In genomic region chr1:5331101-5331500, GRCh38 we compare ENCODE assay signal across 22 cellular contexts.
"Had no signal": no experiment of that assay in that cellular context is flagged by ENCODE, and none has a peak within 500 bp of the region (broad histone marks: within the 10 kb centered on the region; RNA-seq: fewer than 3 reads in every experiment).

No MANE protein-coding gene starts in this region.

- H3K27me3 ChIP-seq: right lobe of liver, tibial artery, upper lobe of right lung had no signal

- H3K27ac ChIP-seq: esophagus squamous epithelium, gastroesophageal sphincter, left ventricle myocardium inferior, lower lobe of right lung, parathyroid adenoma, psoas muscle, right lobe of liver, tibial artery, upper lobe of right lung had no signal

- H3K4me3 ChIP-seq: esophagus squamous epithelium, gastroesophageal sphincter, left ventricle myocardium inferior, lower lobe of right lung, psoas muscle, right lobe of liver, tibial artery, upper lobe of right lung had no signal

- H3K4me1 ChIP-seq: esophagus squamous epithelium, gastroesophageal sphincter, left ventricle myocardium inferior, lower lobe of right lung, parathyroid adenoma, psoas muscle, right lobe of liver, tibial artery, upper lobe of right lung had no signal

- H3K27ac Mint-ChIP-seq: dendritic cell treated with granulocyte-macrophage colony-stimulating factor and Interleukin-4, amounts not matched to agents 40 ng/mL and 50 ng/mL, for 4 days; memory B cell; naive B cell; stimulated activated memory B cell treated with anti-CD40 and anti-IgM and Interleukin-4, amounts not matched to agents 10 μg/mL and 1 μg/mL and 100 μg/mL, for 72 hours; stimulated activated naive CD8-positive, alpha-beta T cell treated with anti-CD3 and anti-CD28 coated beads, Interleukin-15, Interleukin-2, amounts not matched to agents 100 ng/mL and 50 ng/mL, for 24 hours had no signal

- H3K36me3 ChIP-seq: esophagus squamous epithelium, gastroesophageal sphincter, left ventricle myocardium inferior, lower lobe of right lung, right lobe of liver, tibial artery, upper lobe of right lung had no signal

- H3K9me3 ChIP-seq: psoas muscle, right lobe of liver, tibial artery had no signal

- H3K4me1 Mint-ChIP-seq: memory B cell; naive B cell; neural crest cell; stimulated activated memory B cell treated with anti-CD40 and anti-IgM and Interleukin-4, amounts not matched to agents 10 μg/mL and 1 μg/mL and 100 μg/mL, for 72 hours had no signal

- H3K36me3 Mint-ChIP-seq: immature natural killer cell; memory B cell; stimulated activated memory B cell treated with anti-CD40 and anti-IgM and Interleukin-4, amounts not matched to agents 10 μg/mL and 1 μg/mL and 100 μg/mL, for 72 hours had no signal

- H3K4me3 Mint-ChIP-seq: dendritic cell treated with granulocyte-macrophage colony-stimulating factor and Interleukin-4, amounts not matched to agents 40 ng/mL and 50 ng/mL, for 4 days; immature natural killer cell; memory B cell; naive B cell; neural crest cell; stimulated activated memory B cell treated with anti-CD40 and anti-IgM and Interleukin-4, amounts not matched to agents 10 μg/mL and 1 μg/mL and 100 μg/mL, for 72 hours; stimulated activated naive CD8-positive, alpha-beta T cell treated with anti-CD3 and anti-CD28 coated beads, Interleukin-15, Interleukin-2, amounts not matched to agents 100 ng/mL and 50 ng/mL, for 24 hours had no signal

- H3K27me3 Mint-ChIP-seq: dendritic cell treated with granulocyte-macrophage colony-stimulating factor and Interleukin-4, amounts not matched to agents 40 ng/mL and 50 ng/mL, for 4 days; stimulated activated memory B cell treated with anti-CD40 and anti-IgM and Interleukin-4, amounts not matched to agents 10 μg/mL and 1 μg/mL and 100 μg/mL, for 72 hours; stimulated activated naive CD8-positive, alpha-beta T cell treated with anti-CD3 and anti-CD28 coated beads, Interleukin-15, Interleukin-2, amounts not matched to agents 100 ng/mL and 50 ng/mL, for 24 hours had no signal

- DNase-seq: esophagus squamous epithelium; foreskin fibroblast; glutamatergic neuron; immature natural killer cell; left ventricle myocardium inferior; lower lobe of right lung; naive B cell; nucleus accumbens; psoas muscle; retina; right lobe of liver; stimulated activated CD4-positive, alpha-beta T cell treated with anti-CD3 and anti-CD28 coated beads, Interleukin-4, amount 100 ng/mL, for 1 hour; stimulated activated CD8-positive, alpha-beta memory T cell treated with anti-CD3 and anti-CD28 coated beads, Interleukin-4, amount 100 ng/mL, for 48 hours; tibial artery; upper lobe of right lung had no signal

- ATAC-seq: gastroesophageal sphincter; psoas muscle; stimulated activated memory B cell treated with anti-CD40 and anti-IgM and Interleukin-4, amounts not matched to agents 10 μg/mL and 1 μg/mL and 100 μg/mL, for 72 hours; upper lobe of right lung had no signal
